ENCODE assay signal across 8 cellular contexts in the genomic region with DNA sequence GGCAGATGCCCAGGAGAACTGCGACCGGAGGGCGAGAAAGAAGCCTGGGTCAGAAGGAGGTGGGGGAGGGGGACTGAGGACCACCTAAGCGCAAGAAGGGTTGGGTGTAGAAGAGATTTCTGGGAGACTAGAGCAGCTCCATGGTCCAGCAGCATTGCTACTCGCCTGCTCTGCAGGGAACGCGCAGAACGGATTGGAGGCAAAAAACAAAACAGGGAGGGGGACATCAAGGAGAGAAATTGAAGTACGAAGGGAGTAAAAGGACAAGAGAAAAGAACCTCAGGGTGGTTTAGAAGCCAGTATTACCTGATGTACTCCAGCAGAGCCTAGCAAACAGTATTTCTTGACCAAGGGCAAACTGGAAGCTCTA. TPM values are rescaled to one million over a fixed set of nuclear protein-coding genes. Genes with fewer than 3 reads are reported as not detected.
DNase-seq lines count a peak whose midpoint lies in the region; ATAC-seq and TF ChIP-seq lines count a peak whose summit lies in the region.

No MANE protein-coding gene starts in this region.

- peak overlapping the region; percentile 31 for H3K27ac Mint-ChIP-seq in activated naive CD4-positive, alpha-beta T cell treated with anti-CD3 and anti-CD28 coated beads, Interleukin-2, amount 50 U/mL, for 24 hours
- peak overlapping the region; percentile 5 for H3K27ac Mint-ChIP-seq in activated T-helper 17 cell treated with anti-CD3 and anti-CD28 coated beads, Interleukin-2, amount 50 U/mL, for 72 hours

- H3K4me2 ChIP-seq in hepatocyte, result peak overlapping the region; percentile 84

- H3K9me3 Mint-ChIP-seq in activated naive CD4-positive, alpha-beta T cell treated with anti-CD3 and anti-CD28 coated beads, Interleukin-2, amount 50 U/mL, for 24 hours, result no peaks in the 10 kb centered on the region
- no peaks in the 10 kb centered on the region for H3K9me3 Mint-ChIP-seq in activated T-helper 17 cell treated with anti-CD3 and anti-CD28 coated beads, Interleukin-2, amount 50 U/mL, for 72 hours

- peak overlapping the region; percentile 82 for H3K4me3 Mint-ChIP-seq in activated naive CD4-positive, alpha-beta T cell treated with anti-CD3 and anti-CD28 coated beads, Interleukin-2, amount 50 U/mL, for 24 hours
- peak overlapping the region; percentile 85 for H3K4me3 Mint-ChIP-seq in activated T-helper 17 cell treated with anti-CD3 and anti-CD28 coated beads, Interleukin-2, amount 50 U/mL, for 72 hours

- no peaks in the 10 kb centered on the region for H3K36me3 ChIP-seq in hepatocyte (replicated peaks; ENCODE audit: insufficient read depth, low read depth)

- H3K27me3 Mint-ChIP-seq in activated naive CD4-positive, alpha-beta T cell treated with anti-CD3 and anti-CD28 coated beads, Interleukin-2, amount 50 U/mL, for 24 hours, result peaks cover 2% of the 10 kb centered on the region
- H3K27me3 Mint-ChIP-seq in activated T-helper 17 cell treated with anti-CD3 and anti-CD28 coated beads, Interleukin-2, amount 50 U/mL, for 72 hours, result no peaks in the 10 kb centered on the region

- no peak for TF ChIP-seq CTCF in hepatocyte (IDR thresholded peaks at IDR 0.05; ENCODE audit: poor library complexity)

- no peaks in the 10 kb centered on the region for H3K79me2 ChIP-seq in hepatocyte

- ATAC-seq in activated T-helper 17 cell treated with anti-CD3 and anti-CD28 coated beads, Interleukin-2, amount 50 U/mL, for 72 hours (replicated peaks), result no peak
- ATAC-seq in HG03439 (IDR thresholded peaks at IDR 0.05; ENCODE audit: unreplicated experiment) (no peak), GM18502 (IDR thresholded peaks at IDR 0.05; ENCODE audit: poor library complexity, unreplicated experiment) (no peak)

- peak overlapping the region; percentile 43 for H3K4me3 ChIP-seq in hepatocyte
- H3K4me3 ChIP-seq in skin epidermis, result peak overlapping the region; percentile 47 to 91 (median 75)

- no peaks in the 10 kb centered on the region for H4K20me1 ChIP-seq in hepatocyte (ENCODE audit: insufficient read depth, poor library complexity, severe bottlenecking)

- H3K4me1 Mint-ChIP-seq in activated naive CD4-positive, alpha-beta T cell treated with anti-CD3 and anti-CD28 coated beads, Interleukin-2, amount 50 U/mL, for 24 hours, result peaks cover 47% of the 10 kb centered on the region
- peaks cover 31% of the 10 kb centered on the region for H3K4me1 Mint-ChIP-seq in activated T-helper 17 cell treated with anti-CD3 and anti-CD28 coated beads, Interleukin-2, amount 50 U/mL, for 72 hours

- 3% methylated on average over 8 of the region's 9 CpGs for WGBS in hepatocyte (ENCODE audit: low lambda C conversion rate, missing lambda C conversion rate)

- H3K9me2 ChIP-seq in hepatocyte (replicated peaks; ENCODE audit: insufficient read depth), result no peaks in the 10 kb centered on the region

- H2AFZ ChIP-seq in hepatocyte, result peak overlapping the region; percentile 94

- H3K27ac ChIP-seq in hepatocyte (peak overlapping the region; percentile 75), skin epidermis (peak overlapping the region in 18 of 21 experiments; percentile 1 to 92 (median 77))

- peaks cover 9% of the 10 kb centered on the region for H3K27me3 ChIP-seq in hepatocyte

- H3K4me1 ChIP-seq in hepatocyte (ENCODE audit: insufficient read depth), result peaks cover 13% of the 10 kb centered on the region

- DNase-seq in activated naive CD4-positive, alpha-beta T cell treated with Interleukin-2 at 50 U/mL for 16 hours, result no peak
- DNase-seq in hepatocyte (ENCODE audit: low spot score), result peak; percentile 39
- DNase-seq in SK-N-DZ (ENCODE audit: low spot score), result no peak

- H3K9me3 ChIP-seq in hepatocyte (ENCODE audit: low read depth), result no peaks in the 10 kb centered on the region

- no peaks in the 10 kb centered on the region for H3K36me3 Mint-ChIP-seq in activated naive CD4-positive, alpha-beta T cell treated with anti-CD3 and anti-CD28 coated beads, Interleukin-2, amount 50 U/mL, for 24 hours
- peaks cover 8% of the 10 kb centered on the region for H3K36me3 Mint-ChIP-seq in activated T-helper 17 cell treated with anti-CD3 and anti-CD28 coated beads, Interleukin-2, amount 50 U/mL, for 72 hours (ENCODE audit: low read depth)

RNA-seq across cellular contexts. Expression of a gene that starts 0.5 kb away (rescaled TPM):
- total RNA-seq in activated T-helper 17 cell treated with anti-CD3 and anti-CD28 coated beads, Interleukin-2, amount 50 U/mL, for 72 hours, result 10 to 100 TPM; 19.3 to 46.1 TPM
- total RNA-seq in hepatocyte, result 7.0 and 11.3 TPM in 2 replicates
- polyA plus RNA-seq in hepatocyte, result 9.9 and 21.3 TPM in 2 replicates
- polyA plus RNA-seq in SK-N-DZ (2014; cell fraction: cytosol; rRNA removed), result 8.3 and 10.0 TPM in 2 replicates
- 73.7 and 120 TPM in 2 replicates for polyA plus RNA-seq in SK-N-DZ (2014; cell fraction: nucleus; rRNA removed)

RNA-seq across cellular contexts. Expression of a gene that starts 23.4 kb away (rescaled TPM):
- total RNA-seq in activated T-helper 17 cell treated with anti-CD3 and anti-CD28 coated beads, Interleukin-2, amount 50 U/mL, for 72 hours, result not detected
- total RNA-seq in hepatocyte, result not detected in 2 replicates
- not detected in 2 replicates for polyA plus RNA-seq in hepatocyte
- not detected in 2 replicates for polyA plus RNA-seq in SK-N-DZ (2014; cell fraction: cytosol; rRNA removed)
- not detected in 2 replicates for polyA plus RNA-seq in SK-N-DZ (2014; cell fraction: nucleus; rRNA removed)

RNA-seq across cellular contexts. Expression of a gene that starts 47.4 kb away (rescaled TPM):
- 1 to 10 TPM in 1 of 2 donors, not detected in 1; 2.6 TPM for total RNA-seq in activated T-helper 17 cell treated with anti-CD3 and anti-CD28 coated beads, Interleukin-2, amount 50 U/mL, for 72 hours
- total RNA-seq in hepatocyte, result not detected in 2 replicates
- not detected in 2 replicates for polyA plus RNA-seq in hepatocyte
- polyA plus RNA-seq in SK-N-DZ (2014; cell fraction: cytosol; rRNA removed), result not detected in 2 replicates
- polyA plus RNA-seq in SK-N-DZ (2014; cell fraction: nucleus; rRNA removed), result not detected in 2 replicates

RNA-seq across cellular contexts. Expression of a gene that starts 48.6 kb away (rescaled TPM):
- not detected for total RNA-seq in activated T-helper 17 cell treated with anti-CD3 and anti-CD28 coated beads, Interleukin-2, amount 50 U/mL, for 72 hours
- not detected in 2 replicates for total RNA-seq in hepatocyte
- not detected in 2 replicates for polyA plus RNA-seq in hepatocyte
- polyA plus RNA-seq in SK-N-DZ (2014; cell fraction: cytosol; rRNA removed), result not detected in 2 replicates
- polyA plus RNA-seq in SK-N-DZ (2014; cell fraction: nucleus; rRNA removed), result not detected in 2 replicates
